Comparison of ENCODE assay signal across 3 cellular contexts in the genomic region with DNA sequence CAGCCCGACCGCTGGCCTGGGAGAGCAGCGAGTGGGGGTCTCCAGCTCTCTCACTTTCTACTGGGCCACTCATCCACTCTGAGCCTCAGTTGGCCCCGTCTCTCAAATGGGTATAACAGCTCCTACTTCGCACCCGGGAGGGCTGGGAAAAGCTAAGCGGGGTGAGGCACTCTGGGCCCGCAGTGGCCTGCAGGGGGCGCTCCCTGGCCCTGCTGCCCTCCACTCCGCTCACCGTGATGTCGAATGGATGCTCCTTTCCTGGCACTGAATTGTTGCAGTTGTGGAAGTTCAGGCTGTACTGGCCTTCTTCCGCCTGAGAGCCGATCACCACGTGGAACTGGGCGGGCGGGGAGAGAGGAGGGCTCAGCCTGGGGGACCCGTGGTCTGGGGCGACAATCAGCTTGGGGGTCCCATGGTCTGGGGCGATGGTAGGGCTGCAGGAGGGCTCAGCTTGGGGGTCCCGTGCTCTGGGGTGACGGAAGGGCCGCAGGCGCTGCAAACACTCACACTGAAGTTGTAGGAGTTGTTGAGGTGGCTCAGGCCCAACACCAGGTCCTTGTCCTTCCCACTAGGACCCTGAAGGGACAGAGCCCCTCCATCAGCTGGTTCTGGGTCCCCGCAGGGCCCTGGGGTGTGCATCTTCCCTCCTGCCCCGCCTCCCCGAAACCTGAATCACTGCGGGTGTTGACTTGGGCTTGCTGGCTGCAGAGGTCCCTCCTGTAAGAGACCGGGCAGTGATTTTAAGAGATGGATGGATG.
TF ChIP-seq lines count a peak whose summit lies in the region.

No MANE protein-coding gene starts in this region.

TF ChIP-seq in SK-N-SH, 30 proteins besides CTCF, POLR2A, EP300 and RAD21:
- no peak for TF ChIP-seq SIN3A (IDR thresholded peaks at IDR 0.05; ENCODE audit: borderline replicate concordance, low read depth, low read length)
- TF ChIP-seq FOXJ3 (CRISPR knock-in tag; IDR thresholded peaks at IDR 0.05) = no peak
- no peak for TF ChIP-seq RXRA (IDR thresholded peaks at IDR 0.05; ENCODE audit: borderline replicate concordance, low read depth)
- TF ChIP-seq MXI1 (IDR thresholded peaks at IDR 0.05; ENCODE audit: low read depth, low read length) = no peak
- no peak for TF ChIP-seq FOSL2 (IDR thresholded peaks at IDR 0.05; ENCODE audit: borderline replicate concordance, low read depth)
- TF ChIP-seq YY1 (IDR thresholded peaks at IDR 0.05; ENCODE audit: low read depth) = no peak
- TF ChIP-seq, protein P1, sequence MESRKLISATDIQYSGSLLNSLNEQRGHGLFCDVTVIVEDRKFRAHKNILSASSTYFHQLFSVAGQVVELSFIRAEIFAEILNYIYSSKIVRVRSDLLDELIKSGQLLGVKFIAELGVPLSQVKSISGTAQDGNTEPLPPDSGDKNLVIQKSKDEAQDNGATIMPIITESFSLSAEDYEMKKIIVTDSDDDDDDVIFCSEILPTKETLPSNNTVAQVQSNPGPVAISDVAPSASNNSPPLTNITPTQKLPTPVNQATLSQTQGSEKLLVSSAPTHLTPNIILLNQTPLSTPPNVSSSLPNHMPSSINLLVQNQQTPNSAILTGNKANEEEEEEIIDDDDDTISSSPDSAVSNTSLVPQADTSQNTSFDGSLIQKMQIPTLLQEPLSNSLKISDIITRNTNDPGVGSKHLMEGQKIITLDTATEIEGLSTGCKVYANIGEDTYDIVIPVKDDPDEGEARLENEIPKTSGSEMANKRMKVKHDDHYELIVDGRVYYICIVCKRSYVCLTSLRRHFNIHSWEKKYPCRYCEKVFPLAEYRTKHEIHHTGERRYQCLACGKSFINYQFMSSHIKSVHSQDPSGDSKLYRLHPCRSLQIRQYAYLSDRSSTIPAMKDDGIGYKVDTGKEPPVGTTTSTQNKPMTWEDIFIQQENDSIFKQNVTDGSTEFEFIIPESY (IDR thresholded peaks at IDR 0.05; ENCODE audit: borderline replicate concordance, low read depth) = no peak
- TF ChIP-seq JUND (IDR thresholded peaks at IDR 0.05) = no peak
- TF ChIP-seq, protein P2, sequence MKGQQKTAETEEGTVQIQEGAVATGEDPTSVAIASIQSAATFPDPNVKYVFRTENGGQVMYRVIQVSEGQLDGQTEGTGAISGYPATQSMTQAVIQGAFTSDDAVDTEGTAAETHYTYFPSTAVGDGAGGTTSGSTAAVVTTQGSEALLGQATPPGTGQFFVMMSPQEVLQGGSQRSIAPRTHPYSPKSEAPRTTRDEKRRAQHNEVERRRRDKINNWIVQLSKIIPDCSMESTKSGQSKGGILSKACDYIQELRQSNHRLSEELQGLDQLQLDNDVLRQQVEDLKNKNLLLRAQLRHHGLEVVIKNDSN (IDR thresholded peaks at IDR 0.05; ENCODE audit: borderline replicate concordance, low read depth) = no peak
- no peak for TF ChIP-seq GATA2 (CRISPR knock-in tag; IDR thresholded peaks at IDR 0.05)
- no peak for TF ChIP-seq NRF1 (IDR thresholded peaks at IDR 0.05; ENCODE audit: low read depth, low read length)
- no peak for TF ChIP-seq ELF1 (IDR thresholded peaks at IDR 0.05)
- TF ChIP-seq GABPA (IDR thresholded peaks at IDR 0.05; ENCODE audit: low read depth) = no peak
- no peak for TF ChIP-seq FOXM1 (IDR thresholded peaks at IDR 0.05; ENCODE audit: low read depth)
- TF ChIP-seq, protein P3, sequence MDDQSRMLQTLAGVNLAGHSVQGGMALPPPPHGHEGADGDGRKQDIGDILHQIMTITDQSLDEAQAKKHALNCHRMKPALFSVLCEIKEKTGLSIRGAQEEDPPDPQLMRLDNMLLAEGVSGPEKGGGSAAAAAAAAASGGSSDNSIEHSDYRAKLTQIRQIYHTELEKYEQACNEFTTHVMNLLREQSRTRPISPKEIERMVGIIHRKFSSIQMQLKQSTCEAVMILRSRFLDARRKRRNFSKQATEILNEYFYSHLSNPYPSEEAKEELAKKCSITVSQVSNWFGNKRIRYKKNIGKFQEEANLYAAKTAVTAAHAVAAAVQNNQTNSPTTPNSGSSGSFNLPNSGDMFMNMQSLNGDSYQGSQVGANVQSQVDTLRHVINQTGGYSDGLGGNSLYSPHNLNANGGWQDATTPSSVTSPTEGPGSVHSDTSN (IDR thresholded peaks at IDR 0.05) = no peak
- TF ChIP-seq, protein P4, sequence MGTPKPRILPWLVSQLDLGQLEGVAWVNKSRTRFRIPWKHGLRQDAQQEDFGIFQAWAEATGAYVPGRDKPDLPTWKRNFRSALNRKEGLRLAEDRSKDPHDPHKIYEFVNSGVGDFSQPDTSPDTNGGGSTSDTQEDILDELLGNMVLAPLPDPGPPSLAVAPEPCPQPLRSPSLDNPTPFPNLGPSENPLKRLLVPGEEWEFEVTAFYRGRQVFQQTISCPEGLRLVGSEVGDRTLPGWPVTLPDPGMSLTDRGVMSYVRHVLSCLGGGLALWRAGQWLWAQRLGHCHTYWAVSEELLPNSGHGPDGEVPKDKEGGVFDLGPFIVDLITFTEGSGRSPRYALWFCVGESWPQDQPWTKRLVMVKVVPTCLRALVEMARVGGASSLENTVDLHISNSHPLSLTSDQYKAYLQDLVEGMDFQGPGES (IDR thresholded peaks at IDR 0.05; ENCODE audit: low read depth, low read length) = no peak
- TF ChIP-seq CHD2 (IDR thresholded peaks at IDR 0.05; ENCODE audit: low read length, partially characterized antibody) = no peak

TF ChIP-seq in SK-N-SH treated with all-trans-retinoic acid at 6 μM for 48 hours, 23 proteins besides CTCF, POLR2A, EP300 and RAD21:
- no peak for TF ChIP-seq PPARA (CRISPR knock-in tag; IDR thresholded peaks at IDR 0.05; ENCODE audit: borderline replicate concordance)
- no peak for TF ChIP-seq SNAI2 (CRISPR knock-in tag; IDR thresholded peaks at IDR 0.05)
- no peak for TF ChIP-seq ZNF70 (CRISPR knock-in tag; IDR thresholded peaks at IDR 0.05)
- no peak for TF ChIP-seq GLIS3 (CRISPR knock-in tag; IDR thresholded peaks at IDR 0.05)
- TF ChIP-seq TOX (CRISPR knock-in tag; IDR thresholded peaks at IDR 0.05; ENCODE audit: borderline replicate concordance) = no peak
- no peak for TF ChIP-seq ESRRG (CRISPR knock-in tag; IDR thresholded peaks at IDR 0.05)
- TF ChIP-seq TCF4 (CRISPR knock-in tag; IDR thresholded peaks at IDR 0.05; ENCODE audit: borderline replicate concordance) = no peak
- TF ChIP-seq BACH2 (CRISPR knock-in tag; IDR thresholded peaks at IDR 0.05; ENCODE audit: borderline replicate concordance) = no peak
- no peak for TF ChIP-seq ZNF565 (CRISPR knock-in tag; conservative IDR thresholded peaks at IDR 0.05; ENCODE audit: low read depth)

TF ChIP-seq in IMR-90, 13 proteins besides CTCF, POLR2A, EP300 and RAD21:
- TF ChIP-seq, protein P5, sequence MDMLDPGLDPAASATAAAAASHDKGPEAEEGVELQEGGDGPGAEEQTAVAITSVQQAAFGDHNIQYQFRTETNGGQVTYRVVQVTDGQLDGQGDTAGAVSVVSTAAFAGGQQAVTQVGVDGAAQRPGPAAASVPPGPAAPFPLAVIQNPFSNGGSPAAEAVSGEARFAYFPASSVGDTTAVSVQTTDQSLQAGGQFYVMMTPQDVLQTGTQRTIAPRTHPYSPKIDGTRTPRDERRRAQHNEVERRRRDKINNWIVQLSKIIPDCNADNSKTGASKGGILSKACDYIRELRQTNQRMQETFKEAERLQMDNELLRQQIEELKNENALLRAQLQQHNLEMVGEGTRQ (IDR thresholded peaks at IDR 0.05; ENCODE audit: low read depth, low read length) = no peak
- TF ChIP-seq CHD1 (IDR thresholded peaks at IDR 0.05; ENCODE audit: low read depth, low read length) = no peak
- TF ChIP-seq RCOR1 (IDR thresholded peaks at IDR 0.05; ENCODE audit: insufficient replicate concordance, low read length) = no peak
- TF ChIP-seq, protein P6, sequence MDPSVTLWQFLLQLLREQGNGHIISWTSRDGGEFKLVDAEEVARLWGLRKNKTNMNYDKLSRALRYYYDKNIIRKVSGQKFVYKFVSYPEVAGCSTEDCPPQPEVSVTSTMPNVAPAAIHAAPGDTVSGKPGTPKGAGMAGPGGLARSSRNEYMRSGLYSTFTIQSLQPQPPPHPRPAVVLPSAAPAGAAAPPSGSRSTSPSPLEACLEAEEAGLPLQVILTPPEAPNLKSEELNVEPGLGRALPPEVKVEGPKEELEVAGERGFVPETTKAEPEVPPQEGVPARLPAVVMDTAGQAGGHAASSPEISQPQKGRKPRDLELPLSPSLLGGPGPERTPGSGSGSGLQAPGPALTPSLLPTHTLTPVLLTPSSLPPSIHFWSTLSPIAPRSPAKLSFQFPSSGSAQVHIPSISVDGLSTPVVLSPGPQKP (IDR thresholded peaks at IDR 0.05; ENCODE audit: borderline replicate concordance, low read depth, low read length) = no peak
- no peak for TF ChIP-seq SMC3 (IDR thresholded peaks at IDR 0.05; ENCODE audit: low read depth, low read length)
- no peak for TF ChIP-seq NFE2L2 (IDR thresholded peaks at IDR 0.05; ENCODE audit: low read depth, low read length)
- TF ChIP-seq BHLHE40 (IDR thresholded peaks at IDR 0.05; ENCODE audit: low read depth, low read length) = no peak
- no peak for TF ChIP-seq MAZ (IDR thresholded peaks at IDR 0.05; ENCODE audit: borderline replicate concordance, low read depth, low read length)
- no peak for TF ChIP-seq FOS (IDR thresholded peaks at IDR 0.05; ENCODE audit: low read depth, low read length)
- TF ChIP-seq RFX5 (IDR thresholded peaks at IDR 0.05; ENCODE audit: low read depth, low read length) = no peak
- no peak for TF ChIP-seq MXI1 (IDR thresholded peaks at IDR 0.05; ENCODE audit: borderline replicate concordance, low read depth, low read length)
